ENCODE assay signal across 24 cellular contexts in the genomic region with DNA sequence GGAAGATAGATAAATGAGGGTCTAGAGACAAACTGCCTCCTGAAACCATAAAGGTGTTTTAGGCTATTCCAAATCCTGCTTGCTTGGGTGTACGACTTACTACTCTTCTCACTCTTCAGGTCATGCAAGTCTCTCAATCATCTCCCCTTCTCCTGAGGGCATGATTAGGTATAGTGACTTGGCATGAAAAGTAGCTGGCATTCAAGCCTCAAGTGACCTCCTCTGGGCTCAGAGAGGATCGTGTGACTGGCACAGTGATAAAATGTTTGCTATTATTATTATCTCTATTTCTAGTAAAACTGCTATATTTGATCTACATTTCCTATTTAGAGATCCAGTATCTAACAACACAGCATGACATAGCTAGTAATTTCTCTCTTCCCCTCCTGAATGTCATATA.
"Had no signal": no experiment of that assay in that cellular context is flagged by ENCODE, and none has a peak within 500 bp of the region (broad histone marks: within the 10 kb centered on the region; RNA-seq: fewer than 3 reads in every experiment).

No MANE protein-coding gene starts in this region.

- DNase-seq: colonic mucosa; cortex of kidney; dermis blood vessel endothelial cell; dorsolateral prefrontal cortex; effector CD4-positive, alpha-beta T cell; effector CD8-positive, alpha-beta T cell; effector memory CD4-positive, alpha-beta T cell; effector memory CD8-positive, alpha-beta T cell; endodermal cell; erythroblast; esophagus squamous epithelium; foreskin fibroblast; foreskin keratinocyte; foreskin melanocyte; gastrocnemius medialis; glutamatergic neuron; head of caudate nucleus; heart left ventricle; heart right ventricle had no signal

- H3K9me3 ChIP-seq: colonic mucosa, esophagus squamous epithelium, gastrocnemius medialis, gastroesophageal sphincter had no signal

- ATAC-seq: effector memory CD8-positive, alpha-beta T cell; esophagus mucosa; foreskin keratinocyte; gastrocnemius medialis; gastroesophageal sphincter had no signal

- H3K27me3 ChIP-seq: colonic mucosa, dorsolateral prefrontal cortex, esophagus muscularis mucosa, foreskin keratinocyte, gastrocnemius medialis, gastroesophageal sphincter, heart left ventricle, heart right ventricle had no signal

- H3K4me1 ChIP-seq: colonic mucosa, esophagus muscularis mucosa, esophagus squamous epithelium, foreskin keratinocyte, gastroesophageal sphincter had no signal

- H3K27ac ChIP-seq: colonic mucosa, coronary artery, epithelial cell of prostate, esophagus muscularis mucosa, esophagus squamous epithelium, foreskin keratinocyte, gastroesophageal sphincter, heart left ventricle, heart right ventricle had no signal

- H3K4me3 ChIP-seq: colonic mucosa, coronary artery, dorsolateral prefrontal cortex, esophagus muscularis mucosa, esophagus squamous epithelium, gastrocnemius medialis, gastroesophageal sphincter, heart left ventricle, heart right ventricle had no signal
